10 cellular contexts compared by ENCODE assay signal in genomic region chr14:30681752-30682355, GRCh38. TPM values are rescaled to one million over a fixed set of nuclear protein-coding genes. Genes with fewer than 3 reads are reported as not detected.
A peak's percentile ranks its signal among the peaks of the same experiment; 100 is the strongest.
DNase-seq lines count a peak whose midpoint lies in the region; ATAC-seq and TF ChIP-seq lines count a peak whose summit lies in the region.
"Had no signal": no experiment of that assay in that cellular context is flagged by ENCODE, and none has a peak within 500 bp of the region (broad histone marks: within the 10 kb centered on the region; RNA-seq: fewer than 3 reads in every experiment).

No MANE protein-coding gene starts in this region.

- H3K27ac ChIP-seq in HCT116 (ENCODE audit: low read depth, low read length) (no peak overlapping the region), SK-N-SH (ENCODE audit: low read depth in 2 of 2, low read length in 1 of 2) (no peak overlapping the region), hepatocyte (no peak overlapping the region)
- H3K27ac ChIP-seq: Peyer's patch had no signal

- CTCF ChIA-PET in HCT116 (lab: Charles Lee) (interaction anchor here (0.7 to 1.5 kb wide), 6 partner anchors 10 to 30 kb away, joined by 3 to 6 read pairs (median 4); no protein-coding TSS in a partner anchor), SK-N-SH (lab: Yijun Ruan, JAX) (interaction anchor here (0.7 to 1.6 kb wide), 4 partner anchors 10 to 597 kb away, joined by 3 to 5 read pairs (median 3); no protein-coding TSS in a partner anchor)

- H3K36me3 ChIP-seq in HCT116 (ENCODE audit: control insufficient read depth in 1 of 2, insufficient read depth in 2 of 2, low read length in 2 of 2): no peaks in the 10 kb centered on the region
- peaks cover 37 to 52% of the 10 kb centered on the region in 2 experiments for H3K36me3 ChIP-seq in SK-N-SH (replicated peaks in 1 of 2; ENCODE audit: control insufficient read depth in 1 of 2, insufficient read depth in 2 of 2, low read length in 1 of 2)
- no peaks in the 10 kb centered on the region for H3K36me3 ChIP-seq in hepatocyte (replicated peaks; ENCODE audit: insufficient read depth, low read depth)

- TF ChIP-seq CTCF in AG09319 (IDR thresholded peaks at IDR 0.05; ENCODE audit: low read depth, low read length) (peak; percentile 32), HCT116 (IDR thresholded peaks at IDR 0.05 in 2 of 3, conservative IDR thresholded peaks at IDR 0.05 in 1 of 3; ENCODE audit: borderline replicate concordance in 1 of 3, insufficient read depth in 1 of 3, low read depth in 2 of 3, low read length in 2 of 3) (peak; percentile 26 to 73 (median 64); a peak in 5 of 6 replicates), SK-N-SH (IDR thresholded peaks at IDR 0.05) (peak; percentile 54), hepatocyte (IDR thresholded peaks at IDR 0.05; ENCODE audit: poor library complexity) (peak; percentile 39), GM13976 (IDR thresholded peaks at IDR 0.05; ENCODE audit: borderline replicate concordance, control extremely low read depth, extremely low read depth, insufficient read depth, missing control alignments) (no peak)

- ATAC-seq in HCT116 (peak; percentile 69), HG03095 (IDR thresholded peaks at IDR 0.05; ENCODE audit: unreplicated experiment) (no peak)

- no TSS peak for BruUV-seq in HCT116 (replicated peaks; lab: Mats Ljungman, UMichigan)

- H3K9me3 ChIP-seq in HCT116 (ENCODE audit: control insufficient read depth in 1 of 2, insufficient read depth in 1 of 2, low read depth in 1 of 2, low read length in 2 of 2) (no peaks in the 10 kb centered on the region), SK-N-SH (no peaks in the 10 kb centered on the region), hepatocyte (ENCODE audit: low read depth) (no peaks in the 10 kb centered on the region)
- H3K9me3 ChIP-seq: Peyer's patch had no signal

- in situ Hi-C loops in GM13976 (cut with MboI; ENCODE audit: low sequenced_read_pairs, unreplicated experiment): no loop called here

- peak; percentile 14; the same call in 1 of the 2 replicates for TF ChIP-seq RAD21 in HCT116 (IDR thresholded peaks at IDR 0.05; ENCODE audit: low read depth)
- TF ChIP-seq RAD21 in SK-N-SH (IDR thresholded peaks at IDR 0.05; ENCODE audit: low read length): no peak

- 80% methylated on average over 2 of the region's 2 CpGs for WGBS in SK-N-SH (ENCODE audit: low lambda C conversion rate)
- WGBS in hepatocyte (ENCODE audit: low lambda C conversion rate, missing lambda C conversion rate): 87% methylated on average over 2 of the region's 2 CpGs

- H3K27me3 ChIP-seq in HCT116 (ENCODE audit: insufficient read depth, low read length): no peaks in the 10 kb centered on the region
- no peaks in the 10 kb centered on the region for H3K27me3 ChIP-seq in SK-N-SH (ENCODE audit: insufficient read depth)
- H3K27me3 ChIP-seq in hepatocyte: no peaks in the 10 kb centered on the region
- H3K27me3 ChIP-seq: Peyer's patch had no signal

- RAD21 ChIA-PET in HCT116 (lab: Charles Lee; ENCODE audit: low non-redundant PET in 1 of 2, low total read pairs in 2 of 2, uncharacterized antibody in 2 of 2, unreplicated experiment in 2 of 2): no interaction called here

- H2AFZ ChIP-seq in HCT116 (ENCODE audit: low read depth, low read length, poor library complexity, severe bottlenecking) (no peak overlapping the region), SK-N-SH (ENCODE audit: low read depth) (no peak overlapping the region), hepatocyte (no peak overlapping the region)

- no peak for DNase-seq in AG09319 (ENCODE audit: extremely low read depth, low read depth)
- peak; percentile 27 for DNase-seq in HCT116 (ENCODE audit: low read depth, low spot score)
- DNase-seq in SK-N-SH: peak; percentile 26
- DNase-seq in hepatocyte (ENCODE audit: low spot score): peak; percentile 12
- no peak for DNase-seq in stimulated activated CD4-positive, alpha-beta T cell treated with anti-CD3 and anti-CD28 coated beads, Interleukin-4, amount 100 ng/mL, for 1 hour
- DNase-seq in activated CD4-positive, CD25-positive, alpha-beta regulatory T cell (lab: John Stamatoyannopoulos, UW): no peak
- DNase-seq in GM13976 (ENCODE audit: low spot score): no peak
- DNase-seq: Peyer's patch; stimulated activated CD4-positive, alpha-beta T cell treated with anti-CD3 and anti-CD28 coated beads, Interleukin-4, amount 100 ng/mL, for 4 hours had no signal

- no peak overlapping the region for H3K9ac ChIP-seq in HCT116 (ENCODE audit: low read length)
- no peak overlapping the region for H3K9ac ChIP-seq in SK-N-SH

- H3K4me2 ChIP-seq in HCT116 (ENCODE audit: low read length) (no peak overlapping the region), SK-N-SH (no peak overlapping the region), hepatocyte (no peak overlapping the region)

- H4K20me1 ChIP-seq in HCT116 (ENCODE audit: insufficient read depth) (no peaks in the 10 kb centered on the region), SK-N-SH (ENCODE audit: insufficient read depth) (no peaks in the 10 kb centered on the region), hepatocyte (ENCODE audit: insufficient read depth, poor library complexity, severe bottlenecking) (no peaks in the 10 kb centered on the region)

- no peaks in the 10 kb centered on the region for H3K4me1 ChIP-seq in HCT116 (ENCODE audit: control insufficient read depth in 1 of 2, insufficient read depth in 2 of 2, low read length in 2 of 2)
- no peaks in the 10 kb centered on the region for H3K4me1 ChIP-seq in SK-N-SH (ENCODE audit: control insufficient read depth in 1 of 2, insufficient read depth in 2 of 2, low read depth in 1 of 2, low read length in 1 of 2)
- no peaks in the 10 kb centered on the region for H3K4me1 ChIP-seq in hepatocyte (ENCODE audit: insufficient read depth)
- H3K4me1 ChIP-seq: Peyer's patch had no signal

- TF ChIP-seq EP300 in SK-N-SH (IDR thresholded peaks at IDR 0.05; ENCODE audit: borderline replicate concordance in 1 of 2, low read depth in 1 of 2, low read length in 1 of 2): no peak

- H3K9me2 ChIP-seq in HCT116 (ENCODE audit: insufficient read depth) (no peaks in the 10 kb centered on the region), SK-N-SH (no peaks in the 10 kb centered on the region), hepatocyte (replicated peaks; ENCODE audit: insufficient read depth) (no peaks in the 10 kb centered on the region)

- H3K4me3 ChIP-seq in HCT116 (replicated peaks in 1 of 2; ENCODE audit: low read depth in 1 of 2, low read length in 2 of 2) (no peak overlapping the region), SK-N-SH (ENCODE audit: low read depth in 2 of 2, low read length in 1 of 2) (no peak overlapping the region; a peak in 1 of 4 replicates), hepatocyte (no peak overlapping the region)
- H3K4me3 ChIP-seq: Peyer's patch had no signal

- no peak for TF ChIP-seq POLR2A in HCT116 (IDR thresholded peaks at IDR 0.05; ENCODE audit: borderline replicate concordance, extremely low read depth, insufficient read depth, insufficient read length)

- H3F3A ChIP-seq in SK-N-SH (replicated peaks; ENCODE audit: insufficient read depth): no peaks in the 10 kb centered on the region

- POLR2A ChIA-PET in HCT116 (lab: Charles Lee) (no interaction called here), SK-N-SH (lab: Yijun Ruan, JAX) (no interaction called here)

- H3K79me2 ChIP-seq in HCT116 (ENCODE audit: insufficient read depth, low read length) (no peaks in the 10 kb centered on the region), SK-N-SH (ENCODE audit: insufficient read depth) (no peaks in the 10 kb centered on the region; the same call in 1 of the 2 replicates), hepatocyte (peaks cover 3% of the 10 kb centered on the region)

- intact Hi-C loops in HCT116 (cut with micrococcal nuclease): no loop called here

TF ChIP-seq in HCT116, 20 proteins besides CTCF, POLR2A, EP300 and RAD21 (continues in another document):
- TF ChIP-seq ELF1 (IDR thresholded peaks at IDR 0.05; ENCODE audit: borderline replicate concordance, low read depth): no peak
- TF ChIP-seq, protein P1, sequence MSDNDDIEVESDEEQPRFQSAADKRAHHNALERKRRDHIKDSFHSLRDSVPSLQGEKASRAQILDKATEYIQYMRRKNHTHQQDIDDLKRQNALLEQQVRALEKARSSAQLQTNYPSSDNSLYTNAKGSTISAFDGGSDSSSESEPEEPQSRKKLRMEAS (IDR thresholded peaks at IDR 0.05): no peak
- TF ChIP-seq YY1 (IDR thresholded peaks at IDR 0.05; ENCODE audit: extremely low read depth, insufficient replicate concordance, low read depth, low read length): no peak
- TF ChIP-seq CEBPB (IDR thresholded peaks at IDR 0.05; ENCODE audit: low read depth): no peak
- TF ChIP-seq TCF7L2 (IDR thresholded peaks at IDR 0.05; ENCODE audit: borderline replicate concordance, extremely low read depth, insufficient read depth, insufficient read length): no peak
- no peak for TF ChIP-seq SP1 (IDR thresholded peaks at IDR 0.05; ENCODE audit: low read depth)

TF ChIP-seq in SK-N-SH, 30 proteins besides CTCF, POLR2A, EP300 and RAD21 (continues in another document):
- no peak for TF ChIP-seq MXI1 (IDR thresholded peaks at IDR 0.05; ENCODE audit: low read depth, low read length)
- no peak for TF ChIP-seq FOXJ3 (CRISPR knock-in tag; IDR thresholded peaks at IDR 0.05)
- TF ChIP-seq YY1 (IDR thresholded peaks at IDR 0.05; ENCODE audit: low read depth): no peak
- no peak for TF ChIP-seq RFX5 (IDR thresholded peaks at IDR 0.05; ENCODE audit: low read length)
- TF ChIP-seq NFIC (IDR thresholded peaks at IDR 0.05; ENCODE audit: borderline replicate concordance): no peak
- no peak for TF ChIP-seq FOXM1 (IDR thresholded peaks at IDR 0.05; ENCODE audit: low read depth)
- no peak for TF ChIP-seq EZH2phosphoT487 (IDR thresholded peaks at IDR 0.05; ENCODE audit: borderline replicate concordance, low read depth)
- no peak for TF ChIP-seq CHD2 (IDR thresholded peaks at IDR 0.05; ENCODE audit: low read length, partially characterized antibody)
- no peak for TF ChIP-seq TAF1 (IDR thresholded peaks at IDR 0.05; ENCODE audit: borderline replicate concordance, low read depth, low read length)
- TF ChIP-seq RCOR1 (IDR thresholded peaks at IDR 0.05; ENCODE audit: low read length): no peak
- TF ChIP-seq, protein P2, sequence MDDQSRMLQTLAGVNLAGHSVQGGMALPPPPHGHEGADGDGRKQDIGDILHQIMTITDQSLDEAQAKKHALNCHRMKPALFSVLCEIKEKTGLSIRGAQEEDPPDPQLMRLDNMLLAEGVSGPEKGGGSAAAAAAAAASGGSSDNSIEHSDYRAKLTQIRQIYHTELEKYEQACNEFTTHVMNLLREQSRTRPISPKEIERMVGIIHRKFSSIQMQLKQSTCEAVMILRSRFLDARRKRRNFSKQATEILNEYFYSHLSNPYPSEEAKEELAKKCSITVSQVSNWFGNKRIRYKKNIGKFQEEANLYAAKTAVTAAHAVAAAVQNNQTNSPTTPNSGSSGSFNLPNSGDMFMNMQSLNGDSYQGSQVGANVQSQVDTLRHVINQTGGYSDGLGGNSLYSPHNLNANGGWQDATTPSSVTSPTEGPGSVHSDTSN (IDR thresholded peaks at IDR 0.05): no peak

RNA-seq across cellular contexts. Expression of gene SCFD1, which starts 59.7 kb away (rescaled TPM):
- total RNA-seq in HCT116 (2021; ENCODE audit: unreplicated experiment) (71.1 TPM), hepatocyte (90.4 and 101 TPM in 2 replicates)
- polyA plus RNA-seq in HCT116 (2012): 25.9 and 32.2 TPM in 2 replicates
- polyA plus RNA-seq in SK-N-SH (2012; rRNA removed) (31.4 and 36.8 TPM in 2 replicates), hepatocyte (68.9 and 79.0 TPM in 2 replicates)
- polyA plus RNA-seq in SK-N-SH (2012; cell fraction: cytosol; rRNA removed): 43.8 and 56.2 TPM in 2 replicates
- polyA plus RNA-seq in SK-N-SH (2012; cell fraction: nucleus; rRNA removed): 27.7 and 52.6 TPM in 2 replicates

Comparison
In these comparisons a context has a peak if more than half of its experiments do, and no peak if none do; other contexts are left out.
1. DNase-seq: peak in HCT116 (single experiment), SK-N-SH (single experiment) and hepatocyte (single experiment); none in AG09319 (single experiment), stimulated activated CD4-positive, alpha-beta T cell treated with anti-CD3 and anti-CD28 coated beads, Interleukin-4, amount 100 ng/mL, for 1 hour (single experiment), activated CD4-positive, CD25-positive, alpha-beta regulatory T cell (0 of 4) and GM13976 (single experiment).